Comparison of ENCODE assay signal across 1 cellular context in the genomic region with DNA sequence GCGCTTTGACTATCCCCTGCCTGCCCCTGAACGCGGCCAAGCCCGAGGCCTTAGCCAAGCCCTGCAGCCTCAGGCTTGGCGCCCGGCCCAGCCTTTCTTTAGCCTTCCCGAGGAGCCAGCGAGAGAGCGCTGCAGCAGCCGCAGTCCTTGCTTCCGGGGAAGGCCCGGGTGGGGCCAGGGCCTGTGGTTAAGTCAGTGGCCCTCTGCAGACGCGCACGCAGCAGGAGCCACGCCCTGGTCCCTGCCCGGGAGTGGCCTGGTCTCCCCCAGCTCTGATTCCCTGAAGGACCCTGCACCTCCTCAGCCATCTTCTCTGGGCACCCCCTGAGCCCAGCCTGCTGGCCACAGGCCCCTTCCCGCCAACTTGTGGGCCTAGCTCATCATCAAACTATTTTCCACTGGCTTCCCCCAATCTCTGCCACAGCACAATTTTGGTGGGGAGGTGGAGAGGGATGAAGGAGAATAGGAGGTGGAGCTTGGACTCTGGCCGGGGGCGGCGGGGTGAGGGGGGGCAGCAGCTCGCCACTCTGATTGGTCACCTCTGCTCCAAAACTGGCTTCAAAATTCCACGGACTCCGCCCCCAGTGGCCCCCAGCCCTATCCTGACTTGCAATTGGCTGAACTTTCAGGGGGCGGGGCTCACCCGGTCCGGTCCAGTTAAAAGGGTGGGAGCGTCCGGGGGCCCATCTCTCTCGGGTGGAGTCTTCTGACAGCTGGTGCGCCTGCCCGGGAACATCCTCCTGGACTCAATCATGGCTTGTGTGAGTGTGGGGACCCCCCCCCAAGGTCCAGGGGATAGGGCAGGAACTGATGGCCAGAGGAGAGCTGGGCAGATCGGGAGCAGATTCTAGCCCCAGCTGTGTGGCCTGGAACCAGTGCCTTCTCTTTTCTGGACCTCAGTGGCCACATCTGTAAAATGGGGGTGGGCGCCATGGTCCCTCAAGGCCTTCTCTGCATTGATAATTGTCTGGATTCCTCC.
TF ChIP-seq lines count a peak whose summit lies in the region.

A gene (plus strand): TSS at position 686 of the 979 bp plus-strand sequence. CDS start 67 bp downstream, at position 753.

TF ChIP-seq in K562, 482 proteins besides CTCF, POLR2A, EP300 and RAD21 (continued from another document and continues in another):
- TF ChIP-seq HNRNPUL1 (IDR thresholded peaks at IDR 0.05; ENCODE audit: low read length) (no peak), ZKSCAN3 (CRISPR knock-in tag; IDR thresholded peaks at IDR 0.05) (no peak), ZNF212 (CRISPR knock-in tag; IDR thresholded peaks at IDR 0.05) (no peak), SNIP1 (IDR thresholded peaks at IDR 0.05; ENCODE audit: low read depth) (peak; percentile 43; the same call in 1 of the 2 replicates), RFX1 (IDR thresholded peaks at IDR 0.05) (no peak), ESRRA (IDR thresholded peaks at IDR 0.05; ENCODE audit: borderline replicate concordance, low read depth) (peak; percentile 84; the same call in 1 of the 2 replicates), STAT5A (IDR thresholded peaks at IDR 0.05; ENCODE audit: borderline replicate concordance, low read length) (no peak), FOXA1 (IDR thresholded peaks at IDR 0.05; ENCODE audit: borderline replicate concordance) (no peak), PHTF2 (CRISPR knock-in tag; IDR thresholded peaks at IDR 0.05) (no peak), ARID2 (IDR thresholded peaks at IDR 0.05) (no peak), GATAD2B (IDR thresholded peaks at IDR 0.05; ENCODE audit: borderline replicate concordance) (no peak), ZNF24 (IDR thresholded peaks at IDR 0.05) (no peak), ZNF23 (CRISPR knock-in tag; IDR thresholded peaks at IDR 0.05) (no peak), FOXK2 (conservative IDR thresholded peaks at IDR 0.05 in 1 of 2, IDR thresholded peaks at IDR 0.05 in 1 of 2; ENCODE audit: low read depth in 2 of 2) (no peak), ZNF263 (CRISPR knock-in tag; IDR thresholded peaks at IDR 0.05; ENCODE audit: borderline replicate concordance) (peak; percentile 96), FUS (optimal IDR thresholded peaks at IDR 0.05; ENCODE audit: low read depth, low read length) (no peak), ARHGAP35 (IDR thresholded peaks at IDR 0.05; ENCODE audit: partially characterized antibody) (no peak), CBFB (CRISPR knock-in tag; IDR thresholded peaks at IDR 0.05) (no peak), OTX1 (CRISPR knock-in tag; IDR thresholded peaks at IDR 0.05) (no peak), SMAD2 (IDR thresholded peaks at IDR 0.05; ENCODE audit: low read depth, low read length) (no peak), ZNF140 (CRISPR knock-in tag; IDR thresholded peaks at IDR 0.05) (no peak), ILF3 (IDR thresholded peaks at IDR 0.05; ENCODE audit: borderline replicate concordance) (no peak)
- TF ChIP-seq, protein P1, sequence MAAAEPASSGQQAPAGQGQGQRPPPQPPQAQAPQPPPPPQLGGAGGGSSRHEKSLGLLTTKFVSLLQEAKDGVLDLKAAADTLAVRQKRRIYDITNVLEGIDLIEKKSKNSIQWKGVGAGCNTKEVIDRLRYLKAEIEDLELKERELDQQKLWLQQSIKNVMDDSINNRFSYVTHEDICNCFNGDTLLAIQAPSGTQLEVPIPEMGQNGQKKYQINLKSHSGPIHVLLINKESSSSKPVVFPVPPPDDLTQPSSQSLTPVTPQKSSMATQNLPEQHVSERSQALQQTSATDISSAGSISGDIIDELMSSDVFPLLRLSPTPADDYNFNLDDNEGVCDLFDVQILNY (CRISPR knock-in tag; IDR thresholded peaks at IDR 0.05): no peak
- TF ChIP-seq, protein P2, sequence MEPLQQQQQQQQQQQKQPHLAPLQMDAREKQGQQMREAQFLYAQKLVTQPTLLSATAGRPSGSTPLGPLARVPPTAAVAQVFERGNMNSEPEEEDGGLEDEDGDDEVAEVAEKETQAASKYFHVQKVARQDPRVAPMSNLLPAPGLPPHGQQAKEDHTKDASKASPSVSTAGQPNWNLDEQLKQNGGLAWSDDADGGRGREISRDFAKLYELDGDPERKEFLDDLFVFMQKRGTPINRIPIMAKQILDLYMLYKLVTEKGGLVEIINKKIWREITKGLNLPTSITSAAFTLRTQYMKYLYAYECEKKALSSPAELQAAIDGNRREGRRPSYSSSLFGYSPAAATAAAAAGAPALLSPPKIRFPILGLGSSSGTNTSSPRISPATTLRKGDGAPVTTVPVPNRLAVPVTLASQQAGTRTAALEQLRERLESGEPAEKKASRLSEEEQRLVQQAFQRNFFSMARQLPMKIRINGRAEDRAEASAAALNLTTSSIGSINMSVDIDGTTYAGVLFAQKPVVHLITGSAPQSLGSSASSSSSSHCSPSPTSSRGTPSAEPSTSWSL (CRISPR knock-in tag; IDR thresholded peaks at IDR 0.05; ENCODE audit: borderline replicate concordance): no peak
- TF ChIP-seq, protein P3, sequence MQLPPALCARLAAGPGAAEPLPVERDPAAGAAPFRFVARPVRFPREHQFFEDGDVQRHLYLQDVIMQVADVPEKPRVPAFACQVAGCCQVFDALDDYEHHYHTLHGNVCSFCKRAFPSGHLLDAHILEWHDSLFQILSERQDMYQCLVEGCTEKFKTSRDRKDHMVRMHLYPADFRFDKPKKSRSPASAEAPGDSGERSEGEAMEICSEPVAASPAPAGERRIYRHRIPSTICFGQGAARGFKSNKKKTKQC (CRISPR knock-in tag; IDR thresholded peaks at IDR 0.05): no peak
- TF ChIP-seq, protein P4, sequence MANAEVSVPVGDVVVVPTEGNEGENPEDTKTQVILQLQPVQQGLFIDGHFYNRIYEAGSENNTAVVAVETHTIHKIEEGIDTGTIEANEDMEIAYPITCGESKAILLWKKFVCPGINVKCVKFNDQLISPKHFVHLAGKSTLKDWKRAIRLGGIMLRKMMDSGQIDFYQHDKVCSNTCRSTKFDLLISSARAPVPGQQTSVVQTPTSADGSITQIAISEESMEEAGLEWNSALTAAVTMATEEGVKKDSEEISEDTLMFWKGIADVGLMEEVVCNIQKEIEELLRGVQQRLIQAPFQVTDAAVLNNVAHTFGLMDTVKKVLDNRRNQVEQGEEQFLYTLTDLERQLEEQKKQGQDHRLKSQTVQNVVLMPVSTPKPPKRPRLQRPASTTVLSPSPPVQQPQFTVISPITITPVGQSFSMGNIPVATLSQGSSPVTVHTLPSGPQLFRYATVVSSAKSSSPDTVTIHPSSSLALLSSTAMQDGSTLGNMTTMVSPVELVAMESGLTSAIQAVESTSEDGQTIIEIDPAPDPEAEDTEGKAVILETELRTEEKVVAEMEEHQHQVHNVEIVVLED (CRISPR knock-in tag; IDR thresholded peaks at IDR 0.05): no peak
- TF ChIP-seq, protein P5, sequence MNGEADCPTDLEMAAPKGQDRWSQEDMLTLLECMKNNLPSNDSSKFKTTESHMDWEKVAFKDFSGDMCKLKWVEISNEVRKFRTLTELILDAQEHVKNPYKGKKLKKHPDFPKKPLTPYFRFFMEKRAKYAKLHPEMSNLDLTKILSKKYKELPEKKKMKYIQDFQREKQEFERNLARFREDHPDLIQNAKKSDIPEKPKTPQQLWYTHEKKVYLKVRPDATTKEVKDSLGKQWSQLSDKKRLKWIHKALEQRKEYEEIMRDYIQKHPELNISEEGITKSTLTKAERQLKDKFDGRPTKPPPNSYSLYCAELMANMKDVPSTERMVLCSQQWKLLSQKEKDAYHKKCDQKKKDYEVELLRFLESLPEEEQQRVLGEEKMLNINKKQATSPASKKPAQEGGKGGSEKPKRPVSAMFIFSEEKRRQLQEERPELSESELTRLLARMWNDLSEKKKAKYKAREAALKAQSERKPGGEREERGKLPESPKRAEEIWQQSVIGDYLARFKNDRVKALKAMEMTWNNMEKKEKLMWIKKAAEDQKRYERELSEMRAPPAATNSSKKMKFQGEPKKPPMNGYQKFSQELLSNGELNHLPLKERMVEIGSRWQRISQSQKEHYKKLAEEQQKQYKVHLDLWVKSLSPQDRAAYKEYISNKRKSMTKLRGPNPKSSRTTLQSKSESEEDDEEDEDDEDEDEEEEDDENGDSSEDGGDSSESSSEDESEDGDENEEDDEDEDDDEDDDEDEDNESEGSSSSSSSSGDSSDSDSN (IDR thresholded peaks at IDR 0.05; ENCODE audit: borderline replicate concordance in 1 of 2, low read depth in 2 of 2, low read length in 2 of 2): peak; percentile 90 to 97
- TF ChIP-seq, protein P6, sequence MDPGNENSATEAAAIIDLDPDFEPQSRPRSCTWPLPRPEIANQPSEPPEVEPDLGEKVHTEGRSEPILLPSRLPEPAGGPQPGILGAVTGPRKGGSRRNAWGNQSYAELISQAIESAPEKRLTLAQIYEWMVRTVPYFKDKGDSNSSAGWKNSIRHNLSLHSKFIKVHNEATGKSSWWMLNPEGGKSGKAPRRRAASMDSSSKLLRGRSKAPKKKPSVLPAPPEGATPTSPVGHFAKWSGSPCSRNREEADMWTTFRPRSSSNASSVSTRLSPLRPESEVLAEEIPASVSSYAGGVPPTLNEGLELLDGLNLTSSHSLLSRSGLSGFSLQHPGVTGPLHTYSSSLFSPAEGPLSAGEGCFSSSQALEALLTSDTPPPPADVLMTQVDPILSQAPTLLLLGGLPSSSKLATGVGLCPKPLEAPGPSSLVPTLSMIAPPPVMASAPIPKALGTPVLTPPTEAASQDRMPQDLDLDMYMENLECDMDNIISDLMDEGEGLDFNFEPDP (CRISPR knock-in tag; IDR thresholded peaks at IDR 0.05): no peak
- TF ChIP-seq, protein P7, sequence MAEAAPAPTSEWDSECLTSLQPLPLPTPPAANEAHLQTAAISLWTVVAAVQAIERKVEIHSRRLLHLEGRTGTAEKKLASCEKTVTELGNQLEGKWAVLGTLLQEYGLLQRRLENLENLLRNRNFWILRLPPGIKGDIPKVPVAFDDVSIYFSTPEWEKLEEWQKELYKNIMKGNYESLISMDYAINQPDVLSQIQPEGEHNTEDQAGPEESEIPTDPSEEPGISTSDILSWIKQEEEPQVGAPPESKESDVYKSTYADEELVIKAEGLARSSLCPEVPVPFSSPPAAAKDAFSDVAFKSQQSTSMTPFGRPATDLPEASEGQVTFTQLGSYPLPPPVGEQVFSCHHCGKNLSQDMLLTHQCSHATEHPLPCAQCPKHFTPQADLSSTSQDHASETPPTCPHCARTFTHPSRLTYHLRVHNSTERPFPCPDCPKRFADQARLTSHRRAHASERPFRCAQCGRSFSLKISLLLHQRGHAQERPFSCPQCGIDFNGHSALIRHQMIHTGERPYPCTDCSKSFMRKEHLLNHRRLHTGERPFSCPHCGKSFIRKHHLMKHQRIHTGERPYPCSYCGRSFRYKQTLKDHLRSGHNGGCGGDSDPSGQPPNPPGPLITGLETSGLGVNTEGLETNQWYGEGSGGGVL (CRISPR knock-in tag; IDR thresholded peaks at IDR 0.05): no peak
- TF ChIP-seq, protein P8, sequence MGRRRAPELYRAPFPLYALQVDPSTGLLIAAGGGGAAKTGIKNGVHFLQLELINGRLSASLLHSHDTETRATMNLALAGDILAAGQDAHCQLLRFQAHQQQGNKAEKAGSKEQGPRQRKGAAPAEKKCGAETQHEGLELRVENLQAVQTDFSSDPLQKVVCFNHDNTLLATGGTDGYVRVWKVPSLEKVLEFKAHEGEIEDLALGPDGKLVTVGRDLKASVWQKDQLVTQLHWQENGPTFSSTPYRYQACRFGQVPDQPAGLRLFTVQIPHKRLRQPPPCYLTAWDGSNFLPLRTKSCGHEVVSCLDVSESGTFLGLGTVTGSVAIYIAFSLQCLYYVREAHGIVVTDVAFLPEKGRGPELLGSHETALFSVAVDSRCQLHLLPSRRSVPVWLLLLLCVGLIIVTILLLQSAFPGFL (CRISPR knock-in tag; IDR thresholded peaks at IDR 0.05): no peak
- TF ChIP-seq, protein P9, sequence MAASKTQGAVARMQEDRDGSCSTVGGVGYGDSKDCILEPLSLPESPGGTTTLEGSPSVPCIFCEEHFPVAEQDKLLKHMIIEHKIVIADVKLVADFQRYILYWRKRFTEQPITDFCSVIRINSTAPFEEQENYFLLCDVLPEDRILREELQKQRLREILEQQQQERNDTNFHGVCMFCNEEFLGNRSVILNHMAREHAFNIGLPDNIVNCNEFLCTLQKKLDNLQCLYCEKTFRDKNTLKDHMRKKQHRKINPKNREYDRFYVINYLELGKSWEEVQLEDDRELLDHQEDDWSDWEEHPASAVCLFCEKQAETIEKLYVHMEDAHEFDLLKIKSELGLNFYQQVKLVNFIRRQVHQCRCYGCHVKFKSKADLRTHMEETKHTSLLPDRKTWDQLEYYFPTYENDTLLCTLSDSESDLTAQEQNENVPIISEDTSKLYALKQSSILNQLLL (CRISPR knock-in tag; IDR thresholded peaks at IDR 0.05; ENCODE audit: borderline replicate concordance): no peak
- TF ChIP-seq, protein P10, sequence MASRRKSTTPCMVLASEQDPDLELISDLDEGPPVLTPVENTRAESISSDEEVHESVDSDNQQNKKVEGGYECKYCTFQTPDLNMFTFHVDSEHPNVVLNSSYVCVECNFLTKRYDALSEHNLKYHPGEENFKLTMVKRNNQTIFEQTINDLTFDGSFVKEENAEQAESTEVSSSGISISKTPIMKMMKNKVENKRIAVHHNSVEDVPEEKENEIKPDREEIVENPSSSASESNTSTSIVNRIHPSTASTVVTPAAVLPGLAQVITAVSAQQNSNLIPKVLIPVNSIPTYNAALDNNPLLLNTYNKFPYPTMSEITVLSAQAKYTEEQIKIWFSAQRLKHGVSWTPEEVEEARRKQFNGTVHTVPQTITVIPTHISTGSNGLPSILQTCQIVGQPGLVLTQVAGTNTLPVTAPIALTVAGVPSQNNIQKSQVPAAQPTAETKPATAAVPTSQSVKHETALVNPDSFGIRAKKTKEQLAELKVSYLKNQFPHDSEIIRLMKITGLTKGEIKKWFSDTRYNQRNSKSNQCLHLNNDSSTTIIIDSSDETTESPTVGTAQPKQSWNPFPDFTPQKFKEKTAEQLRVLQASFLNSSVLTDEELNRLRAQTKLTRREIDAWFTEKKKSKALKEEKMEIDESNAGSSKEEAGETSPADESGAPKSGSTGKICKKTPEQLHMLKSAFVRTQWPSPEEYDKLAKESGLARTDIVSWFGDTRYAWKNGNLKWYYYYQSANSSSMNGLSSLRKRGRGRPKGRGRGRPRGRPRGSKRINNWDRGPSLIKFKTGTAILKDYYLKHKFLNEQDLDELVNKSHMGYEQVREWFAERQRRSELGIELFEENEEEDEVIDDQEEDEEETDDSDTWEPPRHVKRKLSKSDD (conservative IDR thresholded peaks at IDR 0.05; ENCODE audit: low read length): no peak
- TF ChIP-seq, protein P11, sequence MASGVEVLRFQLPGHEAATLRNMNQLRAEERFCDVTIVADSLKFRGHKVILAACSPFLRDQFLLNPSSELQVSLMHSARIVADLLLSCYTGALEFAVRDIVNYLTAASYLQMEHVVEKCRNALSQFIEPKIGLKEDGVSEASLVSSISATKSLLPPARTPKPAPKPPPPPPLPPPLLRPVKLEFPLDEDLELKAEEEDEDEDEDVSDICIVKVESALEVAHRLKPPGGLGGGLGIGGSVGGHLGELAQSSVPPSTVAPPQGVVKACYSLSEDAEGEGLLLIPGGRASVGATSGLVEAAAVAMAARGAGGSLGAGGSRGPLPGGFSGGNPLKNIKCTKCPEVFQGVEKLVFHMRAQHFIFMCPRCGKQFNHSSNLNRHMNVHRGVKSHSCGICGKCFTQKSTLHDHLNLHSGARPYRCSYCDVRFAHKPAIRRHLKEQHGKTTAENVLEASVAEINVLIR (CRISPR knock-in tag; IDR thresholded peaks at IDR 0.05): no peak
- TF ChIP-seq, protein P12, sequence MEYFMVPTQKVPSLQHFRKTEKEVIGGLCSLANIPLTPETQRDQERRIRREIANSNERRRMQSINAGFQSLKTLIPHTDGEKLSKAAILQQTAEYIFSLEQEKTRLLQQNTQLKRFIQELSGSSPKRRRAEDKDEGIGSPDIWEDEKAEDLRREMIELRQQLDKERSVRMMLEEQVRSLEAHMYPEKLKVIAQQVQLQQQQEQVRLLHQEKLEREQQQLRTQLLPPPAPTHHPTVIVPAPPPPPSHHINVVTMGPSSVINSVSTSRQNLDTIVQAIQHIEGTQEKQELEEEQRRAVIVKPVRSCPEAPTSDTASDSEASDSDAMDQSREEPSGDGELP (CRISPR knock-in tag; IDR thresholded peaks at IDR 0.05; ENCODE audit: borderline replicate concordance): peak; percentile 65
